Comparison of ENCODE assay signal across 10 cellular contexts in genomic region chr12:103880299-103881142, GRCh38. TPM values are rescaled to one million over a fixed set of nuclear protein-coding genes. Genes with fewer than 3 reads are reported as not detected.
A peak's percentile ranks its signal among the peaks of the same experiment; 100 is the strongest.
DNase-seq lines count a peak whose midpoint lies in the region; ATAC-seq and TF ChIP-seq lines count a peak whose summit lies in the region.
"Had no signal": no experiment of that assay in that cellular context is flagged by ENCODE, and none has a peak within 500 bp of the region (broad histone marks: within the 10 kb centered on the region; RNA-seq: fewer than 3 reads in every experiment).

No MANE protein-coding gene starts in this region.

- H3K36me3 ChIP-seq in RWPE2 (ENCODE audit: low read depth) (no peaks in the 10 kb centered on the region), neural progenitor cell (no peaks in the 10 kb centered on the region)

- H3K4me3 ChIP-seq in RWPE2 (ENCODE audit: severe bottlenecking) (no peak overlapping the region), neural progenitor cell (no peak overlapping the region)

- DNase-seq in DMS153 (lab: John Stamatoyannopoulos, UW) = peak; percentile 76
- DNase-seq in DMS153 treated with DMSO at 0.1 percent for 48 hours (lab: John Stamatoyannopoulos, UW; ENCODE audit: unreplicated experiment) = no peak
- DNase-seq in RWPE2 (ENCODE audit: low spot score) = peak; percentile 75
- no peak for DNase-seq in neural progenitor cell (ENCODE audit: low spot score)
- DNase-seq in NCI-H1694 (lab: John Stamatoyannopoulos, UW) = no peak
- DNase-seq in activated CD8-positive, alpha-beta memory T cell treated with anti-CD3 and anti-CD28 coated beads, Interleukin-2, amount 50 U/mL, for 48 hours = no peak
- DNase-seq: 8988T; activated effector memory CD4-positive, alpha-beta T cell treated with Interleukin-2 at 50 U/mL for 16 hours had no signal

- H3K27me3 Mint-ChIP-seq in neural progenitor cell (ENCODE audit: insufficient read depth, low read depth) = peaks cover 10% of the 10 kb centered on the region

- H3K4me1 ChIP-seq in RWPE2 (ENCODE audit: insufficient read depth, poor library complexity, severe bottlenecking) (peaks cover 23% of the 10 kb centered on the region), neural progenitor cell (no peaks in the 10 kb centered on the region)

- H2AFZ ChIP-seq in neural progenitor cell (replicated peaks) = peak overlapping the region; percentile 35

- H3K79me2 ChIP-seq in neural progenitor cell (ENCODE audit: low read depth) = no peaks in the 10 kb centered on the region

- no peaks in the 10 kb centered on the region for H3K9me3 Mint-ChIP-seq in neural progenitor cell

- H3K4me2 ChIP-seq in neural progenitor cell = no peak overlapping the region

- no peaks in the 10 kb centered on the region for H3K27me3 ChIP-seq in RWPE2 (ENCODE audit: insufficient read depth, poor library complexity, severe bottlenecking)
- H3K27me3 ChIP-seq in neural progenitor cell = no peaks in the 10 kb centered on the region

- peak overlapping the region; percentile 50 for H3K27ac ChIP-seq in RWPE2 (ENCODE audit: poor library complexity, severe bottlenecking)
- H3K27ac ChIP-seq in neural progenitor cell = no peak overlapping the region

- peaks cover 31% of the 10 kb centered on the region for H3K4me1 Mint-ChIP-seq in neural progenitor cell

- TF ChIP-seq CTCF in RWPE2 (IDR thresholded peaks at IDR 0.05; ENCODE audit: poor library complexity, severe bottlenecking) (no peak), neural progenitor cell (IDR thresholded peaks at IDR 0.05) (no peak)

- H3K36me3 Mint-ChIP-seq in neural progenitor cell = no peaks in the 10 kb centered on the region

- no peak overlapping the region for H3K4me3 Mint-ChIP-seq in neural progenitor cell

- no peak overlapping the region for H3K9ac ChIP-seq in neural progenitor cell

- H3K9me3 ChIP-seq in RWPE2 (ENCODE audit: severe bottlenecking) = no peaks in the 10 kb centered on the region
- H3K9me3 ChIP-seq in neural progenitor cell (ENCODE audit: low read depth) = no peaks in the 10 kb centered on the region

- H3K27ac Mint-ChIP-seq in neural progenitor cell = peak overlapping the region; percentile 59

- no peaks in the 10 kb centered on the region for H3F3A ChIP-seq in neural progenitor cell (ENCODE audit: low read depth)

- H4K20me1 ChIP-seq in neural progenitor cell (ENCODE audit: low read depth) = no peaks in the 10 kb centered on the region

- ATAC-seq in HG03135 (IDR thresholded peaks at IDR 0.05; ENCODE audit: unreplicated experiment) (peak; percentile 42), RWPE2 (ENCODE audit: low read depth) (peak; percentile 81), HG03025 (IDR thresholded peaks at IDR 0.05; ENCODE audit: low FRiP score, unreplicated experiment) (no peak)

RNA-seq across cellular contexts. Expression of gene NT5DC3, which starts 39.5 kb away (rescaled TPM):
- 3.1 and 4.3 TPM in 2 replicates for total RNA-seq in neural progenitor cell (ENCODE audit: low replicate concordance)

RNA-seq across cellular contexts. Expression of gene HSP90B1, which starts 49.7 kb away (rescaled TPM):
- 384 and 588 TPM in 2 replicates for total RNA-seq in neural progenitor cell (ENCODE audit: low replicate concordance)

Comparison
In these comparisons a context has a peak if more than half of its experiments do, and no peak if none do; other contexts are left out.
1. DNase-seq: peak in DMS153 (single experiment) and RWPE2 (single experiment); none in DMS153 treated with DMSO at 0.1 percent for 48 hours (single experiment), neural progenitor cell (single experiment), NCI-H1694 (single experiment) and activated CD8-positive, alpha-beta memory T cell treated with anti-CD3 and anti-CD28 coated beads, Interleukin-2, amount 50 U/mL, for 48 hours (single experiment).